22 cellular contexts compared by ENCODE assay signal in the genomic region with DNA sequence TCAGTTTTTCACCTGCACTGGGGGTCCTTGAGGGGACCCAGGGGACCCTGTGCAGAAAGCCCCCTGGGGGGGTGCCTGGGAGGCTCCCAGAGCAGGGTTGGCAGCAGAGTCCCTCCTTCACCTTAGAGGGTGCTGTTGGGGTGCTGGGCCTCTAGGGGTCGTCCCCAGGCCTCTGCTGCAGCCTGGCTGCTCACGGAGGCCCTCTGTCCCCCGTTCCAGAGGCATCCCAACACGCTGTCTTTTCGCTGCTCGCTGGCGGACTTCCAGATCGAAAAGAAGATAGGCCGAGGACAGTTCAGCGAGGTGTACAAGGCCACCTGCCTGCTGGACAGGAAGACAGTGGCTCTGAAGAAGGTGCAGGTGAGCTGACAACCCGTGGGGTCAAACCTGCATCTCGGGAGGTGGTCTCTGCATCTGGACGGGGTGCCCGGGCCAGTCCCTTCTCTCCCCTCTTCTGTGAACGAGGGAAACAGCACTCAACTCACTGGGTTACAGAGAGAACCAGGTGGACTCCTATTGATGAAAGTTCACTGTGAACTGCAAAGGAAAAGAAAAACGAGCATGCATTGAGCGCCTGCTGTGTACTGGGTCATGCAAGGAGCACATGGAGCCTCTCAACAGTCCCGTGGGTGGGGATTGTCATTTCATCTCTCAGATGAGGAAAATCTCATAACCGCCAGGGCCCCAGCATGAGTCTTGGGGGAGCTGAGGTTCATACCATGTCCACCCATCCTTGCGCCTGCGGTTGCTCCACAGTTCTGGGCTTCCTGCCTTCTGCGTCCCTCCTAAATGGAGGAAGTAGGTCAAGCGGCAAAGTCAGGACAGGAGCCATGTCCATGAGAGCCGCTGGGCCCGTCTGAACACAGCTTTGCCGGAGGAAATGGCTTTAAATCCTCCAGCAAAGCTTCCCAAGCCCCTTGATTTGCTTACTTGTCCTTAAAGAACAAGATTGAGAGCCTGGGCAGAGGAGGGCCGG. TPM values are rescaled to one million over a fixed set of nuclear protein-coding genes. Genes with fewer than 3 reads are reported as not detected.
DNase-seq lines count a peak whose midpoint lies in the region; ATAC-seq, FAIRE-seq and TF ChIP-seq lines count a peak whose summit lies in the region.
"Had no signal": no experiment of that assay in that cellular context is flagged by ENCODE, and none has a peak within 500 bp of the region (broad histone marks: within the 10 kb centered on the region; RNA-seq: fewer than 3 reads in every experiment).

No MANE protein-coding gene starts in this region.

- H4K5ac ChIP-seq in H9 (ENCODE audit: insufficient read length, low read depth, low read length) = no peak overlapping the region

- H3K27ac Mint-ChIP-seq in H9 = 0 out of 7 replicates have a peak overlapping the region, but pooled peaks of 1 of the 3 experiments have one; percentile 55
- no peak overlapping the region for H3K27ac Mint-ChIP-seq in activated T-helper 2 cell treated with anti-CD3 and anti-CD28 coated beads, Interferon-gamma antibody, Interleukin-2, Interleukin-4, amounts not matched to agents 10 μg/mL and 5 μg/mL and 100 μg/mL, durations not matched to agents 14 hours and 24 hours and 36 hours
- H3K27ac Mint-ChIP-seq: CD4-positive, alpha-beta T cell; natural killer cell had no signal

- no peak overlapping the region for H3K23ac ChIP-seq in H9 (ENCODE audit: insufficient read length, low read depth, low read length)

- H2BK5ac ChIP-seq in H9 (ENCODE audit: insufficient read length, low read length) = no peak overlapping the region

- in situ Hi-C loops in brain microvascular endothelial cell (cut with HindIII; ENCODE audit: low pct_ligation_motif_present, low sequenced_read_pairs) = loop anchor here (25.0 kb wide), 1 partner anchor 175 kb away; no protein-coding TSS in a partner anchor

- H2BK15ac ChIP-seq in H9 (ENCODE audit: low read depth, low read length) = no peak overlapping the region

- no peak for TF ChIP-seq POLR2A in A549 (IDR thresholded peaks at IDR 0.05; ENCODE audit: low read length)

- H3K27me3 ChIP-seq in H9 (ENCODE audit: insufficient read depth, low read length) (no peaks in the 10 kb centered on the region), brain microvascular endothelial cell (replicated peaks) (no peaks in the 10 kb centered on the region)
- H3K27me3 ChIP-seq: upper lobe of right lung had no signal

- H3K4me3 ChIP-seq in A549 (no peak overlapping the region), brain microvascular endothelial cell (ENCODE audit: low read depth, low read length) (no peak overlapping the region)
- H3K4me3 ChIP-seq: upper lobe of right lung had no signal

- 90% methylated on average over 27 of the region's 27 CpGs for WGBS in A549 (ENCODE audit: missing lambda C conversion rate)
- no CpG with 5 or more reads among the region's 27 CpGs for WGBS in H9 (ENCODE audit: extremely low coverage, insufficient read length, low lambda C conversion rate)

- H3K4me1 ChIP-seq in A549 = peaks cover 32% of the 10 kb centered on the region
- no peaks in the 10 kb centered on the region for H3K4me1 ChIP-seq in H9 (ENCODE audit: insufficient read depth, low read length)
- H3K4me1 ChIP-seq: upper lobe of right lung had no signal

- H4K20me1 ChIP-seq in H9 (ENCODE audit: control insufficient read depth, insufficient read depth, insufficient read length) = peaks cover 2% of the 10 kb centered on the region

- POLR2A ChIA-PET in A549 (lab: Yijun Ruan, JAX) = no interaction called here

- no peak overlapping the region for H2BK12ac ChIP-seq in H9 (ENCODE audit: insufficient read length, low read depth, low read length)

- no peak overlapping the region for H3T11ph ChIP-seq in H9 (ENCODE audit: low read length)

- no peaks in the 10 kb centered on the region for H3K23me2 ChIP-seq in H9 (ENCODE audit: insufficient read length, low read depth, low read length, poor library complexity, severe bottlenecking)

- H3K79me1 ChIP-seq in H9 (ENCODE audit: insufficient read depth, low read depth, low read length, poor library complexity, severe bottlenecking) = no peaks in the 10 kb centered on the region

- ATAC-seq in A549 (no peak), HG02678 (IDR thresholded peaks at IDR 0.05; ENCODE audit: unreplicated experiment) (no peak)
- ATAC-seq: natural killer cell, upper lobe of right lung had no signal

- H3K14ac ChIP-seq in H9 (ENCODE audit: insufficient read depth, low read length) = no peak overlapping the region

- H3K9me3 ChIP-seq in A549 (no peaks in the 10 kb centered on the region), H9 (ENCODE audit: control insufficient read depth, low read depth, low read length) (no peaks in the 10 kb centered on the region)
- H3K9me3 ChIP-seq: upper lobe of right lung had no signal

- H4K8ac ChIP-seq in H9 (replicated peaks; ENCODE audit: insufficient read length, low read depth, low read length) = no peak overlapping the region

- no peak overlapping the region for H3K4me3 Mint-ChIP-seq in H9
- H3K4me3 Mint-ChIP-seq in activated T-helper 2 cell treated with anti-CD3 and anti-CD28 coated beads, Interferon-gamma antibody, Interleukin-2, Interleukin-4, amounts not matched to agents 10 μg/mL and 5 μg/mL and 100 μg/mL, durations not matched to agents 14 hours and 24 hours and 36 hours (ENCODE audit: low read depth) = no peak overlapping the region
- H3K4me3 Mint-ChIP-seq: CD4-positive, alpha-beta T cell; natural killer cell had no signal

- no peak for FAIRE-seq in A549 (lab: Jason Lieb, UNC)
- FAIRE-seq: A204.1, astrocyte, RCC 7860 had no signal

- no peak overlapping the region for H2BK20ac ChIP-seq in H9 (ENCODE audit: low read depth, low read length, poor library complexity, severe bottlenecking)

- no peak overlapping the region for H3K18ac ChIP-seq in H9 (ENCODE audit: insufficient read length, low read depth, low read length)

- H3K4me2 ChIP-seq in A549 (no peak overlapping the region), H9 (ENCODE audit: insufficient read depth, insufficient read length, low read length) (no peak overlapping the region)

- TF ChIP-seq RAD21 in A549 (conservative IDR thresholded peaks at IDR 0.05 in 1 of 2, IDR thresholded peaks at IDR 0.05 in 1 of 2) = no peak

- CTCF ChIA-PET in A549 (lab: Yijun Ruan, JAX) = interaction anchor here (1.1 to 2.9 kb wide), 5 partner anchors 8 to 186 kb away, joined by 3 to 19 read pairs (median 7); no protein-coding TSS in a partner anchor

- H3K4me1 Mint-ChIP-seq in H9 = peaks cover 0 to 4% of the 10 kb centered on the region in 2 experiments; a peak in 1 of 4 replicates
- H3K4me1 Mint-ChIP-seq in activated T-helper 2 cell treated with anti-CD3 and anti-CD28 coated beads, Interferon-gamma antibody, Interleukin-2, Interleukin-4, amounts not matched to agents 10 μg/mL and 5 μg/mL and 100 μg/mL, durations not matched to agents 14 hours and 24 hours and 36 hours (ENCODE audit: low read depth) = no peaks in the 10 kb centered on the region

- peaks cover 0 to 2% (median 0%) of the 10 kb centered on the region in 3 experiments; a peak in 2 of 7 replicates for H3K36me3 Mint-ChIP-seq in H9 (ENCODE audit: insufficient read depth in 1 of 3, low read depth in 3 of 3)
- H3K36me3 Mint-ChIP-seq in activated T-helper 2 cell treated with anti-CD3 and anti-CD28 coated beads, Interferon-gamma antibody, Interleukin-2, Interleukin-4, amounts not matched to agents 10 μg/mL and 5 μg/mL and 100 μg/mL, durations not matched to agents 14 hours and 24 hours and 36 hours (ENCODE audit: low read depth) = peaks cover 27% of the 10 kb centered on the region
- H3K36me3 Mint-ChIP-seq: natural killer cell had no signal

- H3K27ac ChIP-seq in A549 = peak overlapping the region; percentile 26 to 92; a peak in 3 of 6 replicates
- H3K27ac ChIP-seq in H9 (ENCODE audit: insufficient read length, low read depth, low read length) = no peak overlapping the region
- H3K27ac ChIP-seq in brain microvascular endothelial cell = no peak overlapping the region
- H3K27ac ChIP-seq: upper lobe of right lung had no signal

- peaks cover 54% of the 10 kb centered on the region for H3K36me3 ChIP-seq in brain microvascular endothelial cell (replicated peaks)

- no peak overlapping the region for H3K4ac ChIP-seq in H9 (ENCODE audit: low read depth, low read length)

- intact Hi-C loops in activated T-helper 2 cell treated with anti-CD3 and anti-CD28 coated beads, Interferon-gamma antibody, Interleukin-2, Interleukin-4, amounts not matched to agents 10 μg/mL and 5 μg/mL and 100 μg/mL, durations not matched to agents 14 hours and 24 hours and 36 hours (cut with micrococcal nuclease) = no loop called here

- TF ChIP-seq EP300 in A549 (IDR thresholded peaks at IDR 0.05) = no peak

- no peaks in the 10 kb centered on the region for H3K9me3 Mint-ChIP-seq in H9
- no peaks in the 10 kb centered on the region for H3K9me3 Mint-ChIP-seq in activated T-helper 2 cell treated with anti-CD3 and anti-CD28 coated beads, Interferon-gamma antibody, Interleukin-2, Interleukin-4, amounts not matched to agents 10 μg/mL and 5 μg/mL and 100 μg/mL, durations not matched to agents 14 hours and 24 hours and 36 hours
- H3K9me3 Mint-ChIP-seq: CD4-positive, alpha-beta T cell; natural killer cell had no signal

- no peaks in the 10 kb centered on the region for H3K27me3 Mint-ChIP-seq in H9 (ENCODE audit: low read depth)
- H3K27me3 Mint-ChIP-seq in activated T-helper 2 cell treated with anti-CD3 and anti-CD28 coated beads, Interferon-gamma antibody, Interleukin-2, Interleukin-4, amounts not matched to agents 10 μg/mL and 5 μg/mL and 100 μg/mL, durations not matched to agents 14 hours and 24 hours and 36 hours (ENCODE audit: low read depth) = no peaks in the 10 kb centered on the region
- H3K27me3 Mint-ChIP-seq: CD4-positive, alpha-beta T cell had no signal

- H2AFZ ChIP-seq in H9 (ENCODE audit: low read length) = no peak overlapping the region

- TF ChIP-seq CTCF in A549 (IDR thresholded peaks at IDR 0.05) (no peak), H9 (conservative IDR thresholded peaks at IDR 0.05) (peak; percentile 62), brain microvascular endothelial cell (IDR thresholded peaks at IDR 0.05; ENCODE audit: low read depth, low read length, missing control alignments) (peak; percentile 36)

- DNase-seq in A549 (ENCODE audit: low read depth in 1 of 2, low spot score in 1 of 2) (no peak), H9 (no peak), brain microvascular endothelial cell (no peak), iPS-NIHi7 (ENCODE audit: extremely low spot score) (peak; percentile 55), mesenteric fat pad (ENCODE audit: low spot score) (no peak), LoVo (ENCODE audit: low spot score) (no peak)
- no peak for DNase-seq in activated T-helper 2 cell treated with anti-CD3 and anti-CD28 coated beads, Interferon-gamma antibody, Interleukin-2, Interleukin-4, amounts not matched to agents 10 μg/mL and 5 μg/mL and 100 μg/mL, durations not matched to agents 14 hours and 24 hours and 36 hours (ENCODE audit: low spot score)
- DNase-seq: activated naive CD4-positive, alpha-beta T cell treated with anti-CD3 and anti-CD28 coated beads, Interleukin-2, amount 50 U/mL, for 16 hours; activated T-cell treated with anti-CD3 and anti-CD28 coated beads for 4 hours; CD4-positive, alpha-beta T cell; DMS79 treated with DMSO at 0.1 percent for 48 hours; islet precursor cell; mammary epithelial cell; natural killer cell; NCI-H2081; NCI-H748 treated with DMSO at 0.1 percent for 48 hours; stimulated activated naive CD4-positive, alpha-beta T cell treated with Interleukin-2 at 50 U/mL for 16 hours; upper lobe of right lung had no signal

- no peak overlapping the region for H3K9ac ChIP-seq in H9 (ENCODE audit: extremely low read depth, insufficient read length, low read length)

- H3K79me2 ChIP-seq in H9 (ENCODE audit: insufficient read depth, low read length) = no peaks in the 10 kb centered on the region

- no peak overlapping the region for H3K56ac ChIP-seq in H9 (ENCODE audit: insufficient read length, low read depth, low read length)

- no peak overlapping the region for H2BK120ac ChIP-seq in H9 (ENCODE audit: low read depth, low read length, poor library complexity, severe bottlenecking)

- H4K91ac ChIP-seq in H9 (ENCODE audit: insufficient read length, low read depth, low read length) = no peak overlapping the region

- H2AK5ac ChIP-seq in H9 (ENCODE audit: insufficient read length, low read length) = no peak overlapping the region

RNA-seq across cellular contexts. Expression of a gene that starts 54.8 kb away (rescaled TPM):
- 33.7 and 38.7 TPM in 2 replicates for polyA plus RNA-seq in A549 (2011; rRNA removed)
- polyA plus RNA-seq in A549 (2012; cell fraction: cytosol; rRNA removed) = 52.0 and 59.5 TPM in 2 replicates
- 64.3 and 69.2 TPM in 2 replicates for polyA plus RNA-seq in A549 (2012; cell fraction: nucleus; rRNA removed)
- 26.1 to 38.6 TPM (median 29.8 TPM) in 3 replicates for polyA plus RNA-seq in A549 (2017; fragmentation: RNase III; extraction: RNeasy Plus Mini Kit Qiagen cat#74134 plus additional on column Dnase treatment)
- polyA minus RNA-seq in A549 (2011; rRNA and poly(A)+ RNA removed) = 49.7 and 58.1 TPM in 2 replicates
- 13.7 and 14.3 TPM in 2 replicates for total RNA-seq in H9 (2021)
- total RNA-seq in mesenteric fat pad = 97.9 TPM
- 44.6 and 47.7 TPM in 2 replicates for total RNA-seq in activated T-helper 2 cell treated with anti-CD3 and anti-CD28 coated beads, Interferon-gamma antibody, Interleukin-2, Interleukin-4, amounts not matched to agents 10 μg/mL and 5 μg/mL and 100 μg/mL, durations not matched to agents 14 hours and 24 hours and 36 hours

Comparison
In these comparisons a context has a peak if more than half of its experiments do, and no peak if none do; other contexts are left out.
1. H3K27ac ChIP-seq: peak in A549 (2 of 2); none in H9 (single experiment) and brain microvascular endothelial cell (single experiment).